23 cellular contexts compared by ENCODE assay signal in genomic region chr11:111460340-111460739, GRCh38. TPM values are rescaled to one million over a fixed set of nuclear protein-coding genes. Genes with fewer than 3 reads are reported as not detected.
DNase-seq lines count a peak whose midpoint lies in the region; ATAC-seq, FAIRE-seq and TF ChIP-seq lines count a peak whose summit lies in the region.
"Had no signal": no experiment of that assay in that cellular context is flagged by ENCODE, and none has a peak within 500 bp of the region (broad histone marks: within the 10 kb centered on the region; RNA-seq: fewer than 3 reads in every experiment).

No MANE protein-coding gene starts in this region.

- no peak for FAIRE-seq in kidney (lab: Jason Lieb, UNC)
- FAIRE-seq: A204.1, GM12892, GM18507 had no signal

- intact Hi-C loops in kidney (cut with DNase I), result no loop called here

- no peak overlapping the region for H3K27ac Mint-ChIP-seq in activated CD8-positive, alpha-beta memory T cell treated with anti-CD3 and anti-CD28 coated beads, Interleukin-2, amount 10 ng/mL, durations not matched to agents 7 days and 5 days
- no peak overlapping the region for H3K27ac Mint-ChIP-seq in osteocyte (ENCODE audit: unreplicated experiment)
- H3K27ac Mint-ChIP-seq: CD4-positive, alpha-beta memory T cell had no signal

- H3K4me1 Mint-ChIP-seq in activated CD8-positive, alpha-beta memory T cell treated with anti-CD3 and anti-CD28 coated beads, Interleukin-2, amount 10 ng/mL, durations not matched to agents 7 days and 5 days, result no peaks in the 10 kb centered on the region
- H3K4me1 Mint-ChIP-seq in osteocyte (ENCODE audit: unreplicated experiment), result no peaks in the 10 kb centered on the region
- H3K4me1 Mint-ChIP-seq: CD4-positive, alpha-beta memory T cell had no signal

- peaks cover 30% of the 10 kb centered on the region for H3K27me3 Mint-ChIP-seq in activated CD8-positive, alpha-beta memory T cell treated with anti-CD3 and anti-CD28 coated beads, Interleukin-2, amount 10 ng/mL, durations not matched to agents 7 days and 5 days
- peaks cover 16% of the 10 kb centered on the region for H3K27me3 Mint-ChIP-seq in osteocyte (ENCODE audit: unreplicated experiment)

- H3K9me3 Mint-ChIP-seq in activated CD8-positive, alpha-beta memory T cell treated with anti-CD3 and anti-CD28 coated beads, Interleukin-2, amount 10 ng/mL, durations not matched to agents 7 days and 5 days (ENCODE audit: low read depth), result no peaks in the 10 kb centered on the region
- H3K9me3 Mint-ChIP-seq in osteocyte (ENCODE audit: unreplicated experiment), result no peaks in the 10 kb centered on the region
- H3K9me3 Mint-ChIP-seq: CD4-positive, alpha-beta memory T cell had no signal

- no peaks in the 10 kb centered on the region for H3K36me3 Mint-ChIP-seq in activated CD8-positive, alpha-beta memory T cell treated with anti-CD3 and anti-CD28 coated beads, Interleukin-2, amount 10 ng/mL, durations not matched to agents 7 days and 5 days
- no peaks in the 10 kb centered on the region for H3K36me3 Mint-ChIP-seq in osteocyte (ENCODE audit: unreplicated experiment)
- H3K36me3 Mint-ChIP-seq: CD4-positive, alpha-beta memory T cell had no signal

- H3K9me3 ChIP-seq in kidney (ENCODE audit: control insufficient read depth in 1 of 2, low read length in 2 of 2), result no peaks in the 10 kb centered on the region
- H3K9me3 ChIP-seq: HAP-1 had no signal

- H3K27ac ChIP-seq in coronary artery (no peak overlapping the region), kidney (ENCODE audit: low read depth in 2 of 2, low read length in 2 of 2) (no peak overlapping the region)
- H3K27ac ChIP-seq: C4-2B, GM23248, HL-60 had no signal

- DNase-seq in activated CD8-positive, alpha-beta memory T cell treated with anti-CD3 and anti-CD28 coated beads, Interleukin-2, amount 10 ng/mL, durations not matched to agents 7 days and 5 days, result peak; percentile 30
- no peak for DNase-seq in activated CD8-positive, alpha-beta memory T cell treated with anti-CD3 and anti-CD28 coated beads, Interleukin-2, amount 50 U/mL, for 48 hours
- DNase-seq in coronary artery (ENCODE audit: low spot score) (peak; percentile 43), osteocyte (ENCODE audit: extremely low spot score, unreplicated experiment) (peak; percentile 17), T-helper 1 cell (no peak), kidney (no peak)
- DNase-seq: ACHN; AML-193; CD4-positive, alpha-beta memory T cell; DMS153; DMS79; GDM1; GM23248 had no signal

- CTCF ChIA-PET in activated CD8-positive, alpha-beta memory T cell treated with anti-CD3 and anti-CD28 coated beads, Interleukin-2, amount 10 ng/mL, durations not matched to agents 7 days and 5 days (lab: Charles Lee), result interaction anchor here (0.8 to 1.3 kb wide), 2 partner anchors 13 to 71 kb away, joined by 3 read pairs; no protein-coding TSS in a partner anchor

- no peak overlapping the region for H3K4me3 Mint-ChIP-seq in activated CD8-positive, alpha-beta memory T cell treated with anti-CD3 and anti-CD28 coated beads, Interleukin-2, amount 10 ng/mL, durations not matched to agents 7 days and 5 days
- no peak overlapping the region for H3K4me3 Mint-ChIP-seq in osteocyte (ENCODE audit: unreplicated experiment)
- H3K4me3 Mint-ChIP-seq: CD4-positive, alpha-beta memory T cell had no signal

- no peaks in the 10 kb centered on the region for H3K4me1 ChIP-seq in kidney (ENCODE audit: control insufficient read depth in 1 of 2, insufficient read depth in 1 of 2, low read depth in 1 of 2, low read length in 2 of 2)
- H3K4me1 ChIP-seq: HAP-1 had no signal

- ATAC-seq in activated CD8-positive, alpha-beta memory T cell treated with anti-CD3 and anti-CD28 coated beads, Interleukin-2, amount 10 ng/mL, durations not matched to agents 7 days and 5 days, result no peak

- H3K4me3 ChIP-seq in coronary artery (no peak overlapping the region), kidney (ENCODE audit: low read length in 2 of 2) (no peak overlapping the region)
- H3K4me3 ChIP-seq: GM23248, HAP-1 had no signal

- TF ChIP-seq CTCF in coronary artery (IDR thresholded peaks at IDR 0.05) (no peak), osteocyte (IDR thresholded peaks at IDR 0.05) (no peak), kidney (IDR thresholded peaks at IDR 0.05; ENCODE audit: borderline replicate concordance, extremely low read depth, insufficient read depth) (no peak)

- H3K36me3 ChIP-seq in kidney (ENCODE audit: control insufficient read depth in 1 of 2, insufficient read depth in 2 of 2, low read length in 2 of 2), result no peaks in the 10 kb centered on the region
- H3K36me3 ChIP-seq: HAP-1 had no signal

- H3K9ac ChIP-seq in kidney (ENCODE audit: low read length in 2 of 2), result no peak overlapping the region
- H3K9ac ChIP-seq: GM23248 had no signal

RNA-seq across cellular contexts. Expression of gene BTG4, which starts 51.8 kb away (rescaled TPM):
- under 1 TPM in 1 of 2 experiments, not detected in 1; 0.30 TPM for total RNA-seq in activated CD8-positive, alpha-beta memory T cell treated with anti-CD3 and anti-CD28 coated beads, Interleukin-2, amount 10 ng/mL, durations not matched to agents 7 days and 5 days
- total RNA-seq in osteocyte, result not detected in 2 replicates
- not detected for total RNA-seq in kidney
- not detected for polyA plus RNA-seq in kidney (ENCODE audit: insufficient read depth, low read depth, low replicate concordance)
- total RNA-seq: CD4-positive, alpha-beta memory T cell; Daoy; GM23248 had no signal
- polyA plus RNA-seq: BJ; CD4-positive, alpha-beta memory T cell had no signal

RNA-seq across cellular contexts. Expression of gene HOATZ, which starts 54.2 kb away (rescaled TPM):
- total RNA-seq in activated CD8-positive, alpha-beta memory T cell treated with anti-CD3 and anti-CD28 coated beads, Interleukin-2, amount 10 ng/mL, durations not matched to agents 7 days and 5 days, result not detected
- total RNA-seq in osteocyte (not detected in 2 replicates), kidney (not detected)
- polyA plus RNA-seq in kidney (ENCODE audit: insufficient read depth, low read depth, low replicate concordance), result not detected
- total RNA-seq: CD4-positive, alpha-beta memory T cell; Daoy; GM23248; H4; HT1080 had no signal
- polyA plus RNA-seq: BJ; CD4-positive, alpha-beta memory T cell; GM23248 had no signal

Comparison
In these comparisons a context has a peak if more than half of its experiments do, and no peak if none do; other contexts are left out.
1. DNase-seq: peak in activated CD8-positive, alpha-beta memory T cell treated with anti-CD3 and anti-CD28 coated beads, Interleukin-2, amount 10 ng/mL, durations not matched to agents 7 days and 5 days (single experiment), coronary artery (single experiment) and osteocyte (single experiment); none in activated CD8-positive, alpha-beta memory T cell treated with anti-CD3 and anti-CD28 coated beads, Interleukin-2, amount 50 U/mL, for 48 hours (single experiment), T-helper 1 cell (0 of 5) and kidney (single experiment).